In genomic region chr22:49094858-49095257, GRCh38 we compare ENCODE assay signal across 20 cellular contexts.
DNase-seq lines count a peak whose midpoint lies in the region; ATAC-seq, FAIRE-seq and TF ChIP-seq lines count a peak whose summit lies in the region.
"Had no signal": no experiment of that assay in that cellular context is flagged by ENCODE, and none has a peak within 500 bp of the region (broad histone marks: within the 10 kb centered on the region; RNA-seq: fewer than 3 reads in every experiment).

No MANE protein-coding gene starts in this region.

- no peak for TF ChIP-seq EP300 in H1 (IDR thresholded peaks at IDR 0.05; ENCODE audit: borderline replicate concordance in 1 of 2, low read depth in 2 of 2, low read length in 2 of 2)

- H3K4me2 ChIP-seq in H1 (ENCODE audit: insufficient read depth in 1 of 2, low read depth in 2 of 2, low read length in 2 of 2): no peak overlapping the region

- H3K79me1 ChIP-seq in H1 (ENCODE audit: low read depth, low read length): no peaks in the 10 kb centered on the region

- no peak overlapping the region for H3K4me3 Mint-ChIP-seq in neural crest cell
- H3K4me3 Mint-ChIP-seq: CD4-positive, CD25-positive, alpha-beta regulatory T cell; CD8-positive, alpha-beta memory T cell had no signal

- H4K91ac ChIP-seq in H1 (replicated peaks; ENCODE audit: insufficient read length, low read length): no peak overlapping the region

- H3K23me2 ChIP-seq in H1 (ENCODE audit: low read depth, low read length): peaks cover 3% of the 10 kb centered on the region; the same call in 1 of the 2 replicates

- POLR2A ChIA-PET in H1 (lab: Charles Lee; ENCODE audit: partially characterized antibody): no interaction called here

- no peaks in the 10 kb centered on the region for H3K27me3 ChIP-seq in H1 (replicated peaks in 1 of 4; ENCODE audit: control insufficient read depth in 3 of 4, extremely low read depth in 1 of 4, insufficient read depth in 3 of 4, low read length in 3 of 4)
- no peaks in the 10 kb centered on the region for H3K27me3 ChIP-seq in uterus
- H3K27me3 ChIP-seq: BE2C had no signal

- H2BK120ac ChIP-seq in H1 (replicated peaks; ENCODE audit: low read depth, low read length): no peak overlapping the region

- no peak for FAIRE-seq in H1 (lab: Jason Lieb, UNC)
- FAIRE-seq: GM12878, HTR-8/SVneo had no signal

- no peaks in the 10 kb centered on the region for H3K79me2 ChIP-seq in H1 (ENCODE audit: control insufficient read depth in 1 of 2, insufficient read depth in 2 of 2, low read length in 2 of 2)

- 94% methylated on average over 18 of the region's 18 CpGs; no CpG with 5 or more reads in 1 of the 2 experiments for WGBS in H1 (ENCODE audit: extremely low coverage in 1 of 2, insufficient coverage in 1 of 2, insufficient read length in 1 of 2, insufficient replicate concordance in 2 of 2, low coverage in 1 of 2, low lambda C conversion rate in 2 of 2, missing lambda C conversion rate in 1 of 2), 2 experiments

- no peaks in the 10 kb centered on the region for H3K27me3 Mint-ChIP-seq in neural crest cell (ENCODE audit: low read depth)

- no peak for ATAC-seq in left cardiac atrium
- ATAC-seq in left ventricle myocardium superior: no peak
- ATAC-seq: GM12878 had no signal

- H3K18ac ChIP-seq in H1 (ENCODE audit: extremely low read depth, low read length): no peak overlapping the region

- peaks cover 0 to 4% of the 10 kb centered on the region in 2 experiments for H4K20me1 ChIP-seq in H1 (replicated peaks in 1 of 2; ENCODE audit: control insufficient read depth in 1 of 2, insufficient read depth in 2 of 2, low read length in 2 of 2)

- H3K14ac ChIP-seq in H1 (ENCODE audit: insufficient read length): no peak overlapping the region

- H3K4me3 ChIP-seq in H1 (ENCODE audit: extremely low read depth in 1 of 4, insufficient read depth in 2 of 4, low read depth in 3 of 4, low read length in 4 of 4): no peak overlapping the region
- H3K4me3 ChIP-seq in uterus: no peak overlapping the region
- H3K4me3 ChIP-seq: GM12878 had no signal

- H3K36me3 ChIP-seq in H1 (ENCODE audit: control insufficient read depth in 2 of 4, insufficient read depth in 4 of 4, low read length in 3 of 4) (no peaks in the 10 kb centered on the region; a peak in 1 of 8 replicates), uterus (no peaks in the 10 kb centered on the region)
- H3K36me3 ChIP-seq: BE2C had no signal

- H2BK15ac ChIP-seq in H1 (ENCODE audit: low read length): no peak overlapping the region

- H3K36me3 Mint-ChIP-seq in neural crest cell (ENCODE audit: low read depth): no peaks in the 10 kb centered on the region
- H3K36me3 Mint-ChIP-seq: CD4-positive, CD25-positive, alpha-beta regulatory T cell; CD8-positive, alpha-beta memory T cell had no signal

- H2BK12ac ChIP-seq in H1 (ENCODE audit: low read depth, low read length): no peak overlapping the region

- DNase-seq in left cardiac atrium (peak; percentile 10), left ventricle myocardium superior (no peak), H1 (ENCODE audit: low read depth in 1 of 2, low spot score in 2 of 2) (no peak), neural crest cell (ENCODE audit: low read depth, low spot score) (no peak), NCI-H510A (lab: John Stamatoyannopoulos, UW) (no peak), uterus (no peak), NCI-H1694 treated with DMSO at 0.1 percent for 48 hours (lab: John Stamatoyannopoulos, UW) (no peak)
- DNase-seq: 8988T; BE2C; C1 segment of cervical spinal cord; CD4-positive, CD25-positive, alpha-beta regulatory T cell; CD8-positive, alpha-beta memory T cell; DMS 273 treated with DMSO at 0.1 percent for 48 hours; DMS53; DND-41; EL; HCEC 1CT; IMR-90 had no signal

- H2BK20ac ChIP-seq in H1 (ENCODE audit: low read length): no peak overlapping the region

- H3K56ac ChIP-seq in H1 (replicated peaks; ENCODE audit: insufficient read length, low read depth, low read length): no peak overlapping the region

- H3K9me3 ChIP-seq in H1 (ENCODE audit: insufficient read depth in 2 of 2, low read depth in 1 of 2, low read length in 1 of 2): no peaks in the 10 kb centered on the region
- no peaks in the 10 kb centered on the region for H3K9me3 ChIP-seq in uterus
- H3K9me3 ChIP-seq: BE2C had no signal

- H2BK5ac ChIP-seq in H1 (ENCODE audit: low read depth, low read length): no peak overlapping the region

- TF ChIP-seq CTCF in H1 (IDR thresholded peaks at IDR 0.05; ENCODE audit: control extremely low read depth in 1 of 3, insufficient read depth in 1 of 3, low read depth in 1 of 3, low read length in 3 of 3): no peak
- no peak for TF ChIP-seq CTCF in neural crest cell (conservative IDR thresholded peaks at IDR 0.05)
- no peak for TF ChIP-seq CTCF in uterus (IDR thresholded peaks at IDR 0.05)

- H4K8ac ChIP-seq in H1 (ENCODE audit: extremely low read depth, insufficient read depth, low read length): peak overlapping the region; percentile 51; the same call in 1 of the 2 replicates

- no peak overlapping the region for H2AFZ ChIP-seq in H1 (ENCODE audit: low read length)

- CTCF ChIA-PET in H1 (lab: Charles Lee; ENCODE audit: partially characterized antibody): no interaction called here

- H3K27ac Mint-ChIP-seq in neural crest cell (ENCODE audit: unreplicated experiment): peak overlapping the region; percentile 19
- H3K27ac Mint-ChIP-seq: CD4-positive, CD25-positive, alpha-beta regulatory T cell had no signal

- no peaks in the 10 kb centered on the region for H3K4me1 ChIP-seq in H1 (replicated peaks in 1 of 4; ENCODE audit: control insufficient read depth in 3 of 4, insufficient read depth in 4 of 4, low read length in 3 of 4)
- no peaks in the 10 kb centered on the region for H3K4me1 ChIP-seq in uterus
- H3K4me1 ChIP-seq: BE2C had no signal

- peaks cover 6% of the 10 kb centered on the region for H3K4me1 Mint-ChIP-seq in neural crest cell
- H3K4me1 Mint-ChIP-seq: CD4-positive, CD25-positive, alpha-beta regulatory T cell; CD8-positive, alpha-beta memory T cell had no signal

- H3K9ac ChIP-seq in H1 (replicated peaks in 1 of 4; ENCODE audit: extremely low read depth in 1 of 4, low read depth in 3 of 4, low read length in 3 of 4): no peak overlapping the region

- TF ChIP-seq RAD21 in H1 (IDR thresholded peaks at IDR 0.05 in 1 of 2, conservative IDR thresholded peaks at IDR 0.05 in 1 of 2; ENCODE audit: low read depth in 2 of 2, low read length in 2 of 2): no peak

- H3K23ac ChIP-seq in H1 (ENCODE audit: insufficient read length): no peak overlapping the region

- TF ChIP-seq POLR2A in H1 (IDR thresholded peaks at IDR 0.05; ENCODE audit: control extremely low read depth in 1 of 2, low read depth in 2 of 2, low read length in 2 of 2) (no peak), uterus (IDR thresholded peaks at IDR 0.05) (no peak)

- H3K9me3 Mint-ChIP-seq in neural crest cell: no peaks in the 10 kb centered on the region
- H3K9me3 Mint-ChIP-seq: CD4-positive, CD25-positive, alpha-beta regulatory T cell; CD8-positive, alpha-beta memory T cell had no signal

- no peak overlapping the region for H4K5ac ChIP-seq in H1 (ENCODE audit: insufficient read length, low read depth, low read length)

- no peak overlapping the region for H3K4ac ChIP-seq in H1 (replicated peaks; ENCODE audit: insufficient read length, low read depth, low read length)

- no peak overlapping the region for H2AK5ac ChIP-seq in H1 (ENCODE audit: low read depth, low read length)

- intact Hi-C loops in left cardiac atrium (cut with DNase I) (loop anchor here in 1 of 2 donors (10.0 kb wide), 1 partner anchor 50 kb away; no protein-coding TSS in a partner anchor), left ventricle myocardium superior (cut with micrococcal nuclease) (no loop called here), uterus (cut with DNase I; ENCODE audit: low total_unique reads) (no loop called here)

- H3K27ac ChIP-seq in H1 (ENCODE audit: low read depth, low read length): no peak overlapping the region
- no peak overlapping the region for H3K27ac ChIP-seq in uterus

TF ChIP-seq in H1, 55 proteins besides CTCF, POLR2A, EP300 and RAD21:
- TF ChIP-seq RXRA (IDR thresholded peaks at IDR 0.05; ENCODE audit: insufficient read depth, low read depth, low read length) (no peak), CTBP2 (IDR thresholded peaks at IDR 0.05; ENCODE audit: borderline replicate concordance, insufficient read depth, insufficient read length, low read length) (no peak), KDM1A (IDR thresholded peaks at IDR 0.05; ENCODE audit: borderline replicate concordance, low read length) (no peak), SP1 (IDR thresholded peaks at IDR 0.05; ENCODE audit: low read depth, low read length) (no peak), CBX8 (IDR thresholded peaks at IDR 0.05; ENCODE audit: borderline replicate concordance, low read depth, low read length) (no peak), JUND (IDR thresholded peaks at IDR 0.05; ENCODE audit: low read length) (no peak), NANOG (IDR thresholded peaks at IDR 0.05; ENCODE audit: insufficient read depth, low read depth, low read length, poor library complexity, severe bottlenecking) (no peak), SAP30 (IDR thresholded peaks at IDR 0.05; ENCODE audit: insufficient read depth, insufficient replicate concordance, low read length) (no peak), GABPA (IDR thresholded peaks at IDR 0.05; ENCODE audit: borderline replicate concordance, insufficient read depth, low read length) (no peak), HDAC6 (IDR thresholded peaks at IDR 0.05; ENCODE audit: low read depth, low read length) (no peak), SIN3A (conservative IDR thresholded peaks at IDR 0.05 in 1 of 2, IDR thresholded peaks at IDR 0.05 in 1 of 2; ENCODE audit: low read depth in 1 of 2, low read length in 2 of 2) (no peak)
- TF ChIP-seq, protein P1, sequence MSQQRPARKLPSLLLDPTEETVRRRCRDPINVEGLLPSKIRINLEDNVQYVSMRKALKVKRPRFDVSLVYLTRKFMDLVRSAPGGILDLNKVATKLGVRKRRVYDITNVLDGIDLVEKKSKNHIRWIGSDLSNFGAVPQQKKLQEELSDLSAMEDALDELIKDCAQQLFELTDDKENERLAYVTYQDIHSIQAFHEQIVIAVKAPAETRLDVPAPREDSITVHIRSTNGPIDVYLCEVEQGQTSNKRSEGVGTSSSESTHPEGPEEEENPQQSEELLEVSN (IDR thresholded peaks at IDR 0.05): no peak
- TF ChIP-seq, protein P2, sequence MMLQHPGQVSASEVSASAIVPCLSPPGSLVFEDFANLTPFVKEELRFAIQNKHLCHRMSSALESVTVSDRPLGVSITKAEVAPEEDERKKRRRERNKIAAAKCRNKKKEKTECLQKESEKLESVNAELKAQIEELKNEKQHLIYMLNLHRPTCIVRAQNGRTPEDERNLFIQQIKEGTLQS (IDR thresholded peaks at IDR 0.05; ENCODE audit: insufficient read depth, low read depth, low read length): no peak
